Comparison of ENCODE assay signal across 11 cellular contexts in genomic region chr14:51738754-51739153, GRCh38.
DNase-seq lines count a peak whose midpoint lies in the region; ATAC-seq and TF ChIP-seq lines count a peak whose summit lies in the region.
"Had no signal": no experiment of that assay in that cellular context is flagged by ENCODE, and none has a peak within 500 bp of the region (broad histone marks: within the 10 kb centered on the region; RNA-seq: fewer than 3 reads in every experiment).

No MANE protein-coding gene starts in this region.

- H3K27ac ChIP-seq in psoas muscle: no peak overlapping the region

- DNase-seq in NCI-H1417 (lab: John Stamatoyannopoulos, UW) (peak in 2 of 3 experiments; percentile 4 to 53), NCI-H1417 treated with DMSO at 0.1 percent for 48 hours (lab: John Stamatoyannopoulos, UW) (no peak), NCI-H524 (lab: John Stamatoyannopoulos, UW) (peak; percentile 99 to 100), psoas muscle (peak in 1 of 2 donors; percentile 64), cortex of kidney (lab: John Stamatoyannopoulos, UW) (no peak), posterior cingulate gyrus (no peak), posterior vena cava (ENCODE audit: low spot score) (no peak)
- DNase-seq: activated naive CD4-positive, alpha-beta T cell; T-cell had no signal

- ATAC-seq in HG02610 (IDR thresholded peaks at IDR 0.05; ENCODE audit: unreplicated experiment) (peak; percentile 57), psoas muscle (peak; percentile 19 to 93 (median 56))

- H3K4me3 ChIP-seq in psoas muscle: no peak overlapping the region
- H3K4me3 ChIP-seq: lung had no signal

- no peaks in the 10 kb centered on the region for H3K4me1 ChIP-seq in psoas muscle

- no peak for TF ChIP-seq CTCF in psoas muscle (IDR thresholded peaks at IDR 0.05)

- no peaks in the 10 kb centered on the region for H3K9me3 ChIP-seq in psoas muscle

- no peaks in the 10 kb centered on the region for H3K36me3 ChIP-seq in psoas muscle (ENCODE audit: insufficient read depth in 1 of 2, low read depth in 1 of 2)

- WGBS in psoas muscle, 3 donors: 19 to 46% (median 24%) methylated on average over 8 of the region's 8 CpGs

- intact Hi-C loops in psoas muscle (cut with DNase I): no loop called here
- intact Hi-C loops in posterior cingulate gyrus (cut with DNase I): no loop called here
- intact Hi-C loops in posterior vena cava (cut with DNase I): no loop called here

- no peaks in the 10 kb centered on the region for H3K27me3 ChIP-seq in psoas muscle (ENCODE audit: insufficient read depth in 3 of 3, low read length in 2 of 3)

Comparison
In these comparisons a context has a peak if more than half of its experiments do, and no peak if none do; other contexts are left out.
1. DNase-seq: peak in NCI-H1417 (2 of 3) and NCI-H524 (2 of 2); none in NCI-H1417 treated with DMSO at 0.1 percent for 48 hours (single experiment), cortex of kidney (single experiment), posterior cingulate gyrus (0 of 10) and posterior vena cava (single experiment).